In the genomic region with DNA sequence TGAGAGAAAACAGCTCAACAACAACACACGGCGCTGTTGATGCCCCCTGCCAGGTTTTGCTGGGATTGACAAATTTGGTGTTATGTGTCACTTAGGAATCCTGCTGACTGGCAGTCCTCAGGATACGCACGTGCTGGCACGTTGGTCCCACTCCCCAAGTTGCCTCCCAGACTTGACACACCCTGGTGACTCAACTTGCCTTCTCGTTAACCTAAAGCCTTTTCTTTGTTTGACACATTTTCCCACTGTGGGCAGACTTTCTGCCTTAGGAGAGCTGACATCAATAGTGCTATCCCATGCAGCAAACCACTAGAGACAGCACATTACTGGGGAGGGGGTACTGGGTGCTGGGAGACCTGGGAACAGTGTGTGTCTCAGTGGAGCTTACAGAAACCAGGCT, we compare ENCODE assay signal across 15 cellular contexts.
DNase-seq lines count a peak whose midpoint lies in the region; ATAC-seq and TF ChIP-seq lines count a peak whose summit lies in the region.
"Had no signal": no experiment of that assay in that cellular context is flagged by ENCODE, and none has a peak within 500 bp of the region (broad histone marks: within the 10 kb centered on the region; RNA-seq: fewer than 3 reads in every experiment).

No MANE protein-coding gene starts in this region.

- H3K27me3 ChIP-seq in GM23248 (replicated peaks; ENCODE audit: insufficient read depth) (no peaks in the 10 kb centered on the region), mesenchymal stem cell (ENCODE audit: control insufficient read depth in 1 of 2, insufficient read depth in 1 of 2, low read length in 2 of 2) (no peaks in the 10 kb centered on the region), testis (no peaks in the 10 kb centered on the region)
- H3K27me3 ChIP-seq: BLaER1 treated with 17β-estradiol and CSF1 and Interleukin-3, amounts not matched to agents 10 nM and 100 nM had no signal

- in situ Hi-C loops in GM23248 (cut with MboI), result no loop called here

- H3K4me2 ChIP-seq in GM23248 (ENCODE audit: unreplicated experiment), result no peak overlapping the region
- H3K4me2 ChIP-seq in mesenchymal stem cell (ENCODE audit: low read length, poor library complexity, severe bottlenecking), result no peak overlapping the region

- TF ChIP-seq CTCF in AG10803 (conservative IDR thresholded peaks at IDR 0.05; ENCODE audit: low read length), result no peak
- TF ChIP-seq CTCF in testis (IDR thresholded peaks at IDR 0.05), result no peak

- H3K23ac ChIP-seq in mesenchymal stem cell (ENCODE audit: low read length in 2 of 2), result no peak overlapping the region

- no peak overlapping the region for H2BK15ac ChIP-seq in mesenchymal stem cell (ENCODE audit: low read depth, poor library complexity, severe bottlenecking)

- intact Hi-C loops in testis (cut with DNase I; ENCODE audit: low total_unique reads), result no loop called here

- H2AFZ ChIP-seq in GM23248 (no peak overlapping the region), mesenchymal stem cell (ENCODE audit: low read depth, low read length) (no peak overlapping the region)

- no peak for ATAC-seq in HG02763 (IDR thresholded peaks at IDR 0.05; ENCODE audit: unreplicated experiment)
- no peak for ATAC-seq in GM18909 (IDR thresholded peaks at IDR 0.05; ENCODE audit: poor library complexity, unreplicated experiment)
- ATAC-seq: mucosa of descending colon had no signal

- no peaks in the 10 kb centered on the region for H3K9me3 ChIP-seq in GM23248 (ENCODE audit: low read depth)
- H3K9me3 ChIP-seq in mesenchymal stem cell (ENCODE audit: control insufficient read depth, low read length), result no peaks in the 10 kb centered on the region
- H3K9me3 ChIP-seq in testis, result no peaks in the 10 kb centered on the region
- H3K9me3 ChIP-seq: BLaER1 treated with 17β-estradiol and CSF1 and Interleukin-3, amounts not matched to agents 10 nM and 100 nM; mucosa of descending colon had no signal

- DNase-seq in AG10803 (ENCODE audit: low read depth) (peak; percentile 48), GM23248 (peak; percentile 51), astrocyte of the hippocampus (ENCODE audit: low read depth, low spot score) (peak; percentile 90), mesenchymal stem cell (no peak), NCI-H1436 treated with DMSO at 0.1 percent for 48 hours (lab: John Stamatoyannopoulos, UW) (no peak), testis (no peak)
- DNase-seq: activated CD4-positive, alpha-beta T cell treated with anti-CD3 and anti-CD28 coated beads for 48 hours; activated effector memory CD4-positive, alpha-beta T cell treated with anti-CD3 and anti-CD28 coated beads, Interleukin-2, amount 50 U/mL, for 16 hours; cerebellar nuclear complex; mucosa of descending colon; MV-4-11; stimulated activated CD4-positive, alpha-beta T cell treated with anti-CD3 and anti-CD28 coated beads, Interleukin-2, amount 100 ng/mL, for 48 hours had no signal

- no peak overlapping the region for H3K4ac ChIP-seq in mesenchymal stem cell (ENCODE audit: low read depth in 1 of 2, low read length in 2 of 2)

- H3K79me2 ChIP-seq in GM23248 (ENCODE audit: insufficient read depth), result no peaks in the 10 kb centered on the region

- no peaks in the 10 kb centered on the region for H3K9me2 ChIP-seq in GM23248 (ENCODE audit: insufficient read depth)

- H3K4me1 ChIP-seq in GM23248 (ENCODE audit: insufficient read depth) (peaks cover 13% of the 10 kb centered on the region; the same call in 1 of the 2 replicates), mesenchymal stem cell (ENCODE audit: control insufficient read depth, insufficient read depth, low read depth, low read length) (peaks cover 12% of the 10 kb centered on the region), testis (peaks cover 18% of the 10 kb centered on the region)

- H3K36me3 ChIP-seq in GM23248 (ENCODE audit: low read depth) (peaks cover 9% of the 10 kb centered on the region; the same call in 1 of the 2 replicates), mesenchymal stem cell (ENCODE audit: control insufficient read depth in 1 of 2, insufficient read depth in 2 of 2, low read depth in 1 of 2, low read length in 2 of 2) (peaks cover 37 to 56% of the 10 kb centered on the region in 2 experiments), testis (ENCODE audit: low read depth, missing control alignments) (no peaks in the 10 kb centered on the region)

- H2BK5ac ChIP-seq in mesenchymal stem cell (ENCODE audit: low read depth, low read length, poor library complexity, severe bottlenecking), result no peak overlapping the region

- peak overlapping the region; percentile 45 for H4K8ac ChIP-seq in mesenchymal stem cell (ENCODE audit: low read length)

- H2BK120ac ChIP-seq in mesenchymal stem cell (ENCODE audit: low read depth, low read length), result no peak overlapping the region

- H2AK5ac ChIP-seq in mesenchymal stem cell (ENCODE audit: low read length, severe bottlenecking), result peak overlapping the region; percentile 95

- H4K20me1 ChIP-seq in GM23248 (ENCODE audit: insufficient read depth), result no peaks in the 10 kb centered on the region

- H3K4me3 ChIP-seq in AG10803 (ENCODE audit: low read length), result no peak overlapping the region
- H3K4me3 ChIP-seq in GM23248, result no peak overlapping the region
- no peak overlapping the region for H3K4me3 ChIP-seq in mesenchymal stem cell (ENCODE audit: insufficient read depth in 1 of 2, low read depth in 1 of 2, low read length in 2 of 2)
- H3K4me3 ChIP-seq in testis, result no peak overlapping the region
- H3K4me3 ChIP-seq: BLaER1 treated with 17β-estradiol and CSF1 and Interleukin-3, amounts not matched to agents 10 nM and 100 nM; mucosa of descending colon had no signal

- H3K27ac ChIP-seq in GM23248 (no peak overlapping the region), mesenchymal stem cell (ENCODE audit: low read length, poor library complexity, severe bottlenecking) (peak overlapping the region; percentile 66), testis (no peak overlapping the region)
- H3K27ac ChIP-seq: BLaER1 treated with 17β-estradiol and CSF1 and Interleukin-3, amounts not matched to agents 10 nM and 100 nM had no signal

- TF ChIP-seq POLR2A in testis (IDR thresholded peaks at IDR 0.05), result no peak

- no peak overlapping the region for H3K9ac ChIP-seq in GM23248
- no peak overlapping the region for H3K9ac ChIP-seq in mesenchymal stem cell (ENCODE audit: low read length)
- H3K9ac ChIP-seq: BLaER1 treated with 17β-estradiol and CSF1 and Interleukin-3, amounts not matched to agents 10 nM and 100 nM had no signal

- H3K18ac ChIP-seq in mesenchymal stem cell (ENCODE audit: low read depth in 1 of 2, low read length in 2 of 2), result no peak overlapping the region

- H4K91ac ChIP-seq in mesenchymal stem cell (ENCODE audit: low read length), result no peak overlapping the region

- H3F3A ChIP-seq in GM23248 (ENCODE audit: insufficient read depth), result no peaks in the 10 kb centered on the region

- 33 to 37% methylated on average over 6 of the region's 6 CpGs for WGBS in GM23248 (ENCODE audit: low coverage in 1 of 2, low lambda C conversion rate in 2 of 2, missing lambda C conversion rate in 2 of 2), 2 experiments
- 49% methylated on average over 6 of the region's 6 CpGs for WGBS in mesenchymal stem cell
- 91 to 95% methylated on average over 6 of the region's 6 CpGs for WGBS in testis, 2 donors

- H3K14ac ChIP-seq in mesenchymal stem cell (ENCODE audit: low read length in 2 of 2), result no peak overlapping the region

- peaks cover 41% of the 10 kb centered on the region for H3K79me1 ChIP-seq in mesenchymal stem cell (replicated peaks; ENCODE audit: low read length, poor library complexity, severe bottlenecking)

- no peak overlapping the region for H2BK12ac ChIP-seq in mesenchymal stem cell (ENCODE audit: low read length in 2 of 2)

Comparison
In these comparisons a context has a peak if more than half of its experiments do, and no peak if none do; other contexts are left out.
1. DNase-seq: peak in AG10803 (single experiment), GM23248 (single experiment) and astrocyte of the hippocampus (single experiment); none in mesenchymal stem cell (single experiment), NCI-H1436 treated with DMSO at 0.1 percent for 48 hours (single experiment) and testis (single experiment).